ENCODE assay signal across 8 cellular contexts in the genomic region with DNA sequence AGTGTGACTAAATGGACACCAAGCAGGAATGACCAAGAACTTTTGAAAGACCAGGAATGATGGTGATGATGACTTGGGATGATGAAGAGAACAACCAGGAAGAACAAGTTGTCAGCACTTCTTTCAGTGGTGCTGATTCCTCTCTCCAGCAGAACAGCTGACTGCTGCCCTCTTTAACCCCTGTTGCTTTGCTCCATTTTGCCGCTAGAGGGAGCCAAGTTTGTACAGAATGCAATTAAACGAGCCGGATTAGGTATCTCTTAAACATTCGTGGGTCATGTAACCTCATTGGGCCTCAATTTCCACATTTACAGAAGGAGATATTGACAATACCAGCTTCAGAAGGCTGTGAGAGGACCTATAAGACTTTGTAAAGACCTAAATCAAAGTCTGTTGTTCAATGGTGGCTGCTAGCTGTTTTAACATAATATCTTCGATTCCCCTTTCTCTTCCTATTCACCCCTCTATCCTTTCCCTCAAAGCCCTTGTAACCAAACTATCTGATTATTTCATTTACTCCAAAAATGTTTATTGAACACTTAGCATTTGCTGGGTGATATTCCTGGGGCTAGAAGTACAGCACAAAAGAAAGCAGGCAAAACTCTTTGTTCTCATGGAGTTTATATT. TPM values are rescaled to one million over a fixed set of nuclear protein-coding genes. Genes with fewer than 3 reads are reported as not detected.
A peak's percentile ranks its signal among the peaks of the same experiment; 100 is the strongest.
DNase-seq lines count a peak whose midpoint lies in the region; ATAC-seq and TF ChIP-seq lines count a peak whose summit lies in the region.

No MANE protein-coding gene starts in this region.

- peak; percentile 85 for TF ChIP-seq CTCF in RWPE1 (conservative IDR thresholded peaks at IDR 0.05; ENCODE audit: low read depth)

- intact Hi-C loops in head of caudate nucleus (cut with DNase I): no loop called here

- no peak overlapping the region for H3K27ac ChIP-seq in RWPE1

- ATAC-seq in GM21390 (IDR thresholded peaks at IDR 0.05; ENCODE audit: unreplicated experiment): peak; percentile 92

- POLR2A ChIA-PET in RWPE1 (lab: Yijun Ruan, JAX; ENCODE audit: low non-redundant PET): no interaction called here

- DNase-seq in DMS53 (lab: John Stamatoyannopoulos, UW): peak; percentile 75
- peak in 56 of 76 experiments; percentile 0 to 74 (median 28) for DNase-seq in HUDEP-2 (lab: John Stamatoyannopoulos, UW; ENCODE audit: unreplicated experiment in 76 of 76)
- DNase-seq in RWPE1 (ENCODE audit: low spot score): peak; percentile 26
- peak; percentile 25 for DNase-seq in activated gamma-delta T cell treated with anti-CD3 and anti-CD28 coated beads, Interleukin-2, amount 50 U/mL, for 16 hours (ENCODE audit: low read depth)
- DNase-seq in head of caudate nucleus: peak; percentile 13 to 89 (median 75)
- DNase-seq in pulmonary artery endothelial cell (ENCODE audit: low read depth, low spot score): peak; percentile 2
- no peak for DNase-seq in 8988T

- CTCF ChIA-PET in RWPE1 (lab: Yijun Ruan, JAX): interaction anchor here (0.5 to 0.8 kb wide), 4 partner anchors 33 to 699 kb away, joined by 3 read pairs; no protein-coding TSS in a partner anchor

RNA-seq across cellular contexts. Expression of gene OR4S1, which starts 1.9 kb away (rescaled TPM):
- total RNA-seq in pulmonary artery endothelial cell: not detected in 2 replicates

RNA-seq across cellular contexts. Expression of gene OR4C3, which starts 16.8 kb away (rescaled TPM):
- not detected in 2 replicates for total RNA-seq in pulmonary artery endothelial cell

RNA-seq across cellular contexts. Expression of gene OR4X1, which starts 44.2 kb away (rescaled TPM):
- not detected in 2 replicates for total RNA-seq in pulmonary artery endothelial cell

RNA-seq across cellular contexts. Expression of gene OR4C5, which starts 58.4 kb away (rescaled TPM):
- total RNA-seq in pulmonary artery endothelial cell: not detected in 2 replicates
